In the genomic region with DNA sequence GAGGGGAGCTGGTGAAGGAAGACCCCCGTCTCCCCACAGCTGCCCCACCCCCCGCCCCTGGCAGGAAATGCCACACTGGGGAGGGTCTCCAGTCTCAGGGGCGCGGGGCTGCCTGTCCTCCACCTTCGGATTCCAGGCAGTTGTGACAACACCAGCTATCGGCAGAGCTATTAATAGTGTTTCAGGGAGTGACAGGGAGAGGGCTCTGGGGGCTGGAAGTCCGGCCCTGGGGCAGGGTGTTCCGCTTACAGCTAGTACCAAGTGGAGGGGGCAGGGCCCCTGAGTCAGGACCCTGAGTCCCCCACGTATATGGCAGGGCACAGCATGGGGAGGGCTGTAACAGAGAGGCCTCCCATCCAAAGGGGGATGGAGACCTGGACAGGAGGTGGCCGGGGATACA, we compare ENCODE assay signal across 19 cellular contexts. TPM values are rescaled to one million over a fixed set of nuclear protein-coding genes. Genes with fewer than 3 reads are reported as not detected.
DNase-seq lines count a peak whose midpoint lies in the region; ATAC-seq and TF ChIP-seq lines count a peak whose summit lies in the region.
"Had no signal": no experiment of that assay in that cellular context is flagged by ENCODE, and none has a peak within 500 bp of the region (broad histone marks: within the 10 kb centered on the region; RNA-seq: fewer than 3 reads in every experiment).

No MANE protein-coding gene starts in this region.

- H3K27ac ChIP-seq in A673 (ENCODE audit: low read depth, low read length, poor library complexity, severe bottlenecking) (peak overlapping the region; percentile 21), right cardiac atrium (ENCODE audit: low read length) (peak overlapping the region; percentile 86)

- H3K27ac Mint-ChIP-seq in WTC11 = peak overlapping the region; percentile 49; the same call in 1 of the 2 replicates
- H3K27ac Mint-ChIP-seq in progenitor cell of endocrine pancreas = peak overlapping the region; percentile 87

- CTCF ChIA-PET in A673 (lab: Charles Lee) (no interaction called here), WTC11 (lab: Charles Lee) (interaction anchor here (1.0 to 1.8 kb wide), 6 partner anchors 10 to 73 kb away, joined by 3 to 8 read pairs (median 6); a partner anchor contains a TSS)

- POLR2A ChIA-PET in A673 (lab: Charles Lee; ENCODE audit: low non-redundant PET) (no interaction called here), WTC11 (lab: Charles Lee) (interaction anchor here (0.8 to 1.6 kb wide), 2 partner anchors 47 to 72 kb away, joined by 3 to 8 read pairs; a partner anchor contains a TSS)

- H3K4me1 ChIP-seq in A673 (ENCODE audit: insufficient read depth, low read length, poor library complexity, severe bottlenecking) (peaks cover 18% of the 10 kb centered on the region), right cardiac atrium (ENCODE audit: control insufficient read depth, insufficient read depth, low read length) (no peaks in the 10 kb centered on the region)

- TF ChIP-seq POLR2A in lower leg skin (IDR thresholded peaks at IDR 0.05) = no peak

- H3K4me3 ChIP-seq in A673 (ENCODE audit: low read depth, low read length, poor library complexity, severe bottlenecking) = no peak overlapping the region
- H3K4me3 ChIP-seq in right cardiac atrium (ENCODE audit: low read length) = no peak overlapping the region
- H3K4me3 ChIP-seq in lower leg skin (ENCODE audit: low read depth, poor library complexity, severe bottlenecking) = no peak overlapping the region
- H3K4me3 ChIP-seq: spleen, testis had no signal

- DNase-seq in A673 (ENCODE audit: low spot score) (no peak), WTC11 (ENCODE audit: low spot score) (no peak), right cardiac atrium (peak in 2 of 3 donors; percentile 82 to 83), progenitor cell of endocrine pancreas (ENCODE audit: low spot score, unreplicated experiment) (no peak), lower leg skin (ENCODE audit: low spot score in 2 of 2) (no peak), posterior vena cava (ENCODE audit: low spot score) (no peak)
- DNase-seq: activated CD4-positive, alpha-beta T cell treated with anti-CD3 and anti-CD28 coated beads for 48 hours; activated T-cell treated with anti-CD3 and anti-CD28 coated beads, Interleukin-2, amount 50 U/mL, for 4 hours; dermis blood vessel endothelial cell; KG1; NCI-H1694; NCI-H524 treated with DMSO at 0.1 percent for 48 hours; RPMI8226; spleen; testis had no signal

- no peaks in the 10 kb centered on the region for H3K9me3 Mint-ChIP-seq in WTC11
- no peaks in the 10 kb centered on the region for H3K9me3 Mint-ChIP-seq in progenitor cell of endocrine pancreas (ENCODE audit: low read depth)
- H3K9me3 Mint-ChIP-seq: activated T-cell treated with anti-CD3 and anti-CD28 coated beads, Interleukin-2, amount 50 U/mL, for 4 hours had no signal

- intact Hi-C loops in A673 (cut with micrococcal nuclease; ENCODE audit: unreplicated experiment) (no loop called here), right cardiac atrium (cut with DNase I) (loop anchor here in 1 of 4 donors (5.0 to 10.0 kb wide), 2 partner anchors 50 to 73 kb away; a partner anchor contains a TSS), lower leg skin (cut with DNase I; ENCODE audit: low total_unique reads) (no loop called here), posterior vena cava (cut with DNase I) (no loop called here)

- peak overlapping the region; percentile 48 for H3K4me3 Mint-ChIP-seq in WTC11
- peak overlapping the region; percentile 59 for H3K4me3 Mint-ChIP-seq in progenitor cell of endocrine pancreas (ENCODE audit: low read depth)
- H3K4me3 Mint-ChIP-seq: activated T-cell treated with anti-CD3 and anti-CD28 coated beads, Interleukin-2, amount 50 U/mL, for 4 hours had no signal

- no peaks in the 10 kb centered on the region for H3K36me3 Mint-ChIP-seq in WTC11
- no peaks in the 10 kb centered on the region for H3K36me3 Mint-ChIP-seq in progenitor cell of endocrine pancreas (ENCODE audit: insufficient read depth)

- TF ChIP-seq CTCF in A673 (conservative IDR thresholded peaks at IDR 0.05; ENCODE audit: low read depth, low read length) = no peak
- TF ChIP-seq CTCF in WTC11 (IDR thresholded peaks at IDR 0.05) = no peak
- no peak for TF ChIP-seq CTCF in progenitor cell of endocrine pancreas (IDR thresholded peaks at IDR 0.05; ENCODE audit: unreplicated experiment)
- no peak for TF ChIP-seq CTCF in lower leg skin (IDR thresholded peaks at IDR 0.05)

- peaks cover 18% of the 10 kb centered on the region for H3K4me1 Mint-ChIP-seq in WTC11
- peaks cover 12% of the 10 kb centered on the region for H3K4me1 Mint-ChIP-seq in progenitor cell of endocrine pancreas (ENCODE audit: low read depth)

- no peaks in the 10 kb centered on the region for H3K36me3 ChIP-seq in A673 (ENCODE audit: insufficient read depth, low read length, poor library complexity, severe bottlenecking)
- H3K36me3 ChIP-seq: spleen had no signal

- BruUV-seq in A673 (replicated peaks; lab: Mats Ljungman, UMichigan) = no TSS peak

- 31% methylated on average over 10 of the region's 10 CpGs for WGBS in right cardiac atrium
- WGBS in lower leg skin, 2 donors = 51 to 60% methylated on average over 10 of the region's 10 CpGs

- H3K27me3 ChIP-seq in A673 (replicated peaks; ENCODE audit: insufficient read depth, low read depth, low read length, poor library complexity) (no peaks in the 10 kb centered on the region), right cardiac atrium (ENCODE audit: control insufficient read depth, insufficient read depth) (no peaks in the 10 kb centered on the region)
- H3K27me3 ChIP-seq: testis had no signal

- H3K27me3 Mint-ChIP-seq in WTC11 (ENCODE audit: low read depth) (peaks cover 3% of the 10 kb centered on the region; the same call in 1 of the 2 replicates), progenitor cell of endocrine pancreas (peaks cover 6% of the 10 kb centered on the region)

- ATAC-seq in WTC11 = no peak
- peak in 1 of 2 donors; percentile 1 for ATAC-seq in right cardiac atrium
- ATAC-seq in HG02759 (IDR thresholded peaks at IDR 0.05; ENCODE audit: unreplicated experiment) = no peak
- ATAC-seq in HG03135 (IDR thresholded peaks at IDR 0.05; ENCODE audit: unreplicated experiment) = no peak
- ATAC-seq: activated T-cell treated with anti-CD3 and anti-CD28 coated beads, Interleukin-2, amount 50 U/mL, for 4 hours had no signal

- no peaks in the 10 kb centered on the region for H3K9me3 ChIP-seq in A673 (ENCODE audit: low read depth, low read length, poor library complexity, severe bottlenecking)
- no peaks in the 10 kb centered on the region for H3K9me3 ChIP-seq in right cardiac atrium (ENCODE audit: control insufficient read depth, low read length)
- H3K9me3 ChIP-seq: spleen, testis had no signal

TF ChIP-seq in WTC11, 78 proteins besides CTCF, POLR2A, EP300 and RAD21 (continues in another document):
- no peak for TF ChIP-seq ATF1 (CRISPR knock-in tag; IDR thresholded peaks at IDR 0.05)

RNA-seq across cellular contexts. Expression of a gene that starts 4.1 kb away (rescaled TPM):
- 23.6 and 26.7 TPM in 2 replicates for total RNA-seq in A673 (2021)
- total RNA-seq in WTC11 (2021) = 26.0 to 37.0 TPM (median 36.5 TPM) in 3 replicates
- 10 to 100 TPM; 15.8 to 33.2 (median 24.1) TPM for total RNA-seq in right cardiac atrium
- polyA plus RNA-seq in right cardiac atrium = 19.4 TPM
- 36.9 and 42.3 TPM in 2 replicates for total RNA-seq in progenitor cell of endocrine pancreas
- 10 to 100 TPM; 12.6 to 17.3 (median 13.8) TPM for total RNA-seq in lower leg skin
- total RNA-seq in posterior vena cava = 10 to 100 TPM; 14.9 to 22.4 TPM

RNA-seq across cellular contexts. Expression of a gene that starts 17.3 kb away (rescaled TPM):
- total RNA-seq in A673 (2021) (79.9 and 82.0 TPM in 2 replicates), WTC11 (2021) (34.4 to 42.7 TPM (median 38.8 TPM) in 3 replicates), right cardiac atrium (100 to 1,000 TPM; 220 to 304 (median 288) TPM), progenitor cell of endocrine pancreas (117 and 122 TPM in 2 replicates), lower leg skin (10 to 100 TPM in 3 of 4 donors, 1 to 10 TPM in 1; 8.8 to 20.2 (median 13.8) TPM), posterior vena cava (100 to 1,000 TPM; 218 to 281 TPM)
- 395 TPM for polyA plus RNA-seq in right cardiac atrium

RNA-seq across cellular contexts. Expression of a gene that starts 27.7 kb away (rescaled TPM):
- total RNA-seq in A673 (2021) = 79.2 and 86.7 TPM in 2 replicates
- 50.2 to 60.7 TPM (median 56.6 TPM) in 3 replicates for total RNA-seq in WTC11 (2021)
- 10 to 100 TPM; 72.2 to 87.1 (median 76.6) TPM for total RNA-seq in right cardiac atrium
- 50.2 TPM for polyA plus RNA-seq in right cardiac atrium
- 99.4 and 108 TPM in 2 replicates for total RNA-seq in progenitor cell of endocrine pancreas
- total RNA-seq in lower leg skin = 10 to 100 TPM; 20.0 to 31.0 (median 28.0) TPM
- total RNA-seq in posterior vena cava = 10 to 100 TPM; 50.9 to 61.1 TPM

RNA-seq across cellular contexts. Expression of a gene that starts 31.7 kb away (rescaled TPM):
- total RNA-seq in A673 (2021) (not detected in 2 replicates), WTC11 (2021) (0.11 to 0.23 TPM in 2 of 3 replicates, not detected in the other), right cardiac atrium (under 1 TPM; 0.15 to 0.76 (median 0.30) TPM), progenitor cell of endocrine pancreas (not detected in 2 replicates), lower leg skin (not detected), posterior vena cava (not detected)
- polyA plus RNA-seq in right cardiac atrium = 0.41 TPM
- total RNA-seq: activated T-cell treated with anti-CD3 and anti-CD28 coated beads, Interleukin-2, amount 50 U/mL, for 4 hours; dermis blood vessel endothelial cell; myocyte; spleen; T-helper 2 cell treated with Interferon-gamma antibody and Interleukin-4, amounts not matched to agents 100 ng/mL and 5 ng/mL, for 36 hours had no signal

RNA-seq across cellular contexts. Expression of a gene that starts 34.3 kb away (rescaled TPM):
- total RNA-seq in A673 (2021) (18.8 and 24.3 TPM in 2 replicates), WTC11 (2021) (40.1 to 46.3 TPM (median 43.3 TPM) in 3 replicates), right cardiac atrium (10 to 100 TPM; 11.4 to 13.2 (median 12.6) TPM), progenitor cell of endocrine pancreas (41.6 and 44.7 TPM in 2 replicates), lower leg skin (10 to 100 TPM; 22.0 to 26.7 (median 25.4) TPM), posterior vena cava (10 to 100 TPM; 11.2 to 12.3 TPM)
- 9.4 TPM for polyA plus RNA-seq in right cardiac atrium

Comparison
In these comparisons a context has a peak if more than half of its experiments do, and no peak if none do; other contexts are left out.
1. DNase-seq: peak in right cardiac atrium (2 of 3); none in A673 (single experiment), WTC11 (single experiment), progenitor cell of endocrine pancreas (single experiment), lower leg skin (0 of 2) and posterior vena cava (single experiment).